26 cellular contexts compared by ENCODE assay signal in the genomic region with DNA sequence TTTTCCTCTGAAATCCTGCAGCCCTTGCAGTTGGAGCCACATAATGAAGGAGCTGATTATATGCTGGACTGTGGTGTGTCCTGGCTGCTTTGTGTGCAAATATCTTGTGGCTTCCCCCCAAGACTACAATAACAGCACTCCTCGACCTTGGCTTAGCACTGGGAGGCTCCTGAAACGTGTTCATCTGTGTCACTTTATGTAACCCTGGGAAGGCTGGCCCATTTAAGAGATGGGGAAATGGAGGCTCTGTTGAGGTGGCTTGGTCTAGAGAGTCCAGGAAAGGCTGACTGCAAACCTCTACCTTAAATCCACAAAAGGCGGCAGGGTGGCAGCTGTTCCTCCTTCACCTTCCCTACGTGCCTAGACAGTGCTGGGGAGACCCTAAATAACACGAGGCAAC.
"Had no signal": no experiment of that assay in that cellular context is flagged by ENCODE, and none has a peak within 500 bp of the region (broad histone marks: within the 10 kb centered on the region; RNA-seq: fewer than 3 reads in every experiment).

No MANE protein-coding gene starts in this region.

- H3K27ac Mint-ChIP-seq: effector memory CD8-positive, alpha-beta T cell; naive thymus-derived CD4-positive, alpha-beta T cell; stimulated activated effector memory CD8-positive, alpha-beta T cell treated with anti-CD3 and anti-CD28 coated beads, Interleukin-12 subunit alpha, Interleukin-12 subunit beta, amount 100 ng/mL, for 72 hours had no signal

- H3K36me3 ChIP-seq: colonic mucosa, thoracic aorta had no signal

- H3K4me3 Mint-ChIP-seq: effector memory CD8-positive, alpha-beta T cell; naive thymus-derived CD4-positive, alpha-beta T cell; nephron; stimulated activated effector memory CD8-positive, alpha-beta T cell treated with anti-CD3 and anti-CD28 coated beads, Interleukin-12 subunit alpha, Interleukin-12 subunit beta, amount 100 ng/mL, for 72 hours had no signal

- H3K4me1 Mint-ChIP-seq: naive thymus-derived CD4-positive, alpha-beta T cell; stimulated activated effector memory CD8-positive, alpha-beta T cell treated with anti-CD3 and anti-CD28 coated beads, Interleukin-12 subunit alpha, Interleukin-12 subunit beta, amount 100 ng/mL, for 72 hours had no signal

- H3K27me3 ChIP-seq: colonic mucosa, esophagus squamous epithelium, heart right ventricle, left lung, tibial nerve, upper lobe of left lung had no signal

- H3K9me3 Mint-ChIP-seq: effector memory CD8-positive, alpha-beta T cell; naive thymus-derived CD4-positive, alpha-beta T cell; nephron; stimulated activated effector memory CD8-positive, alpha-beta T cell treated with anti-CD3 and anti-CD28 coated beads, Interleukin-12 subunit alpha, Interleukin-12 subunit beta, amount 100 ng/mL, for 72 hours had no signal

- H3K36me3 Mint-ChIP-seq: naive thymus-derived CD4-positive, alpha-beta T cell; stimulated activated effector memory CD8-positive, alpha-beta T cell treated with anti-CD3 and anti-CD28 coated beads, Interleukin-12 subunit alpha, Interleukin-12 subunit beta, amount 100 ng/mL, for 72 hours had no signal

- H3K27ac ChIP-seq: colonic mucosa, esophagus squamous epithelium, heart right ventricle, left lung, psoas muscle, thoracic aorta, tibial nerve, upper lobe of left lung had no signal

- H3K9me3 ChIP-seq: colonic mucosa, esophagus squamous epithelium, heart right ventricle, left lung, psoas muscle, thoracic aorta, tibial nerve, upper lobe of left lung had no signal

- DNase-seq: colonic mucosa; effector memory CD8-positive, alpha-beta T cell; erythroblast; esophagus squamous epithelium; foreskin melanocyte; glutamatergic neuron; heart right ventricle; hippocampal formation; left cardiac atrium; left lung; mesenchymal stem cell; midbrain; naive thymus-derived CD4-positive, alpha-beta T cell; nucleus accumbens; psoas muscle; retina; stimulated activated CD4-positive, alpha-beta T cell treated with anti-CD3 and anti-CD28 coated beads, Interleukin-2, amount 100 ng/mL, for 24 hours; stimulated activated CD4-positive, alpha-beta T cell treated with anti-CD3 and anti-CD28 coated beads, Interleukin-4, amount 100 ng/mL, for 24 hours; stimulated activated naive CD4-positive, alpha-beta T cell treated with Interleukin-2 at 50 U/mL for 16 hours; substantia nigra; upper lobe of left lung had no signal

- H3K4me3 ChIP-seq: colonic mucosa, esophagus squamous epithelium, heart right ventricle, left lung, psoas muscle, thoracic aorta, tibial nerve, upper lobe of left lung had no signal

- H3K4me1 ChIP-seq: psoas muscle had no signal

- ATAC-seq: effector memory CD8-positive, alpha-beta T cell; heart right ventricle; left cardiac atrium; left lung; naive thymus-derived CD4-positive, alpha-beta T cell; psoas muscle; sciatic nerve; stimulated activated effector memory CD8-positive, alpha-beta T cell treated with anti-CD3 and anti-CD28 coated beads, Interleukin-12 subunit alpha, Interleukin-12 subunit beta, amount 100 ng/mL, for 72 hours had no signal
